9 cellular contexts compared by ENCODE assay signal in genomic region chr10:72309290-72310240, GRCh38. TPM values are rescaled to one million over a fixed set of nuclear protein-coding genes. Genes with fewer than 3 reads are reported as not detected.
A peak's percentile ranks its signal among the peaks of the same experiment; 100 is the strongest.
DNase-seq lines count a peak whose midpoint lies in the region; ATAC-seq lines count a peak whose summit lies in the region.
"Had no signal": no experiment of that assay in that cellular context is flagged by ENCODE, and none has a peak within 500 bp of the region (broad histone marks: within the 10 kb centered on the region; RNA-seq: fewer than 3 reads in every experiment).

No MANE protein-coding gene starts in this region.

- H3K27ac ChIP-seq in angular gyrus (ENCODE audit: low read depth, low read length) (peak overlapping the region; percentile 93), substantia nigra (ENCODE audit: low read depth, low read length, poor library complexity, severe bottlenecking) (peak overlapping the region; percentile 58)

- DNase-seq in DMS153 (lab: John Stamatoyannopoulos, UW) = peak; percentile 31
- DNase-seq in DMS153 treated with DMSO at 0.1 percent for 48 hours (lab: John Stamatoyannopoulos, UW; ENCODE audit: unreplicated experiment) = no peak
- DNase-seq in left lobe of liver (ENCODE audit: low spot score) = peak; percentile 73
- peak in 33 of 49 donors; percentile 19 to 80 (median 56) for DNase-seq in substantia nigra (lab: John Stamatoyannopoulos, UW)
- no peak for DNase-seq in OCI-M1 (lab: John Stamatoyannopoulos, UW)
- no peak for DNase-seq in central memory CD4-positive, alpha-beta T cell
- DNase-seq: SIG-M5 had no signal

- ATAC-seq in left lobe of liver (peak; percentile 75), HG03460 (IDR thresholded peaks at IDR 0.05; ENCODE audit: unreplicated experiment) (no peak)

RNA-seq across cellular contexts. Expression of gene DDIT4, which starts 35.8 kb away (rescaled TPM):
- 162 TPM for total RNA-seq in left lobe of liver

RNA-seq across cellular contexts. Expression of gene DNAJB12, which starts 45.2 kb away (rescaled TPM):
- 20.4 TPM for total RNA-seq in left lobe of liver

Comparison
In these comparisons a context has a peak if more than half of its experiments do, and no peak if none do; other contexts are left out.
1. DNase-seq: peak in DMS153 (single experiment), left lobe of liver (single experiment) and substantia nigra (33 of 49); none in DMS153 treated with DMSO at 0.1 percent for 48 hours (single experiment), OCI-M1 (single experiment) and central memory CD4-positive, alpha-beta T cell (single experiment).